ENCODE assay signal across 8 cellular contexts in the genomic region with DNA sequence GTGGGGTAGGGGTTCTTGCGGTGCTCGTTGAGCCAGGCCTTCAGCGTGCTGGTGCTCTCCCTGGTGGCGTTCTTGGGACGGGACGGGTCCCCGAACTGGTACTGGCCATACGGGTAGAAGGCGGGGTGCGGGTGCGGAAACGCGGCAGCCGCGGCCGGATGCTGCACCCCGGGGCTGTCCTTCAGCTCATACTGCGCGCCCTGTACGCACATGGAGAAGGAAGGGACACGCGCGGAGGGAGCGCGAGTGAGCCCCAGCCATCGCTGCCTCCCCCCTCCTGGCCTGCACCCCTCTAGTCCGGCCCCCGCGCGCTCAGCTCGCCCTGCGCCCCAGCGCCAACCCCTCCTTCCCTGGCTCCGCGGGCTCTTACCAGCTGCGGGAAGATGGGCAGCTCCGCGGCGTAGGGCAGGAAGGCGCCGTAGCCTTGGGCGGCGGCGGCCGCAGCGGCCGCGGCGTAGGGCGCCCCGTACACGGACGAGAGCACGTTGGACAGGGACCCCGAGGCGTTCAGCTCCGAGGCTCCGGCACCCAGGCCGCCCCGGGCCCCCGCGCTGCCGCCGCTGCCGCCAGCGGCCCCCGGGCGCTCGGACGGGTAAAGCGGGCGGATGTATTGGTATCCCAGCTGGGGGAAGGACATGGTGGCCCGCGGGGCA. TPM values are rescaled to one million over a fixed set of nuclear protein-coding genes. Genes with fewer than 3 reads are reported as not detected.
A peak's percentile ranks its signal among the peaks of the same experiment; 100 is the strongest.
DNase-seq lines count a peak whose midpoint lies in the region; ATAC-seq and TF ChIP-seq lines count a peak whose summit lies in the region.

No MANE protein-coding gene starts in this region.

- no peaks in the 10 kb centered on the region for H3K9me3 Mint-ChIP-seq in endodermal cell
- no peaks in the 10 kb centered on the region for H3K9me3 Mint-ChIP-seq in neural crest cell

- H3K36me3 Mint-ChIP-seq in endodermal cell (ENCODE audit: low read depth) (peaks cover 16% of the 10 kb centered on the region), neural crest cell (ENCODE audit: low read depth) (peaks cover 19% of the 10 kb centered on the region)

- ATAC-seq in GM21390 (IDR thresholded peaks at IDR 0.05; ENCODE audit: unreplicated experiment) = no peak

- H3K4me3 Mint-ChIP-seq in endodermal cell = peak overlapping the region; percentile 79
- H3K4me3 Mint-ChIP-seq in neural crest cell = peak overlapping the region; percentile 97

- H3K4me1 ChIP-seq in endodermal cell (ENCODE audit: control insufficient read depth, insufficient read depth, low read length) = no peaks in the 10 kb centered on the region

- H3K36me3 ChIP-seq in endodermal cell (ENCODE audit: control insufficient read depth, insufficient read depth, low read length) = no peaks in the 10 kb centered on the region

- no peak overlapping the region for H3K27ac Mint-ChIP-seq in endodermal cell
- H3K27ac Mint-ChIP-seq in neural crest cell (ENCODE audit: unreplicated experiment) = peak overlapping the region; percentile 97

- no peak overlapping the region for H3K27ac ChIP-seq in endodermal cell (ENCODE audit: low read depth, low read length)

- peak; percentile 36 for DNase-seq in NCI-H774 (lab: John Stamatoyannopoulos, UW)
- DNase-seq in endodermal cell = peak; percentile 73
- DNase-seq in neural crest cell (ENCODE audit: low read depth, low spot score) = peak; percentile 23
- DNase-seq in middle frontal gyrus (ENCODE audit: extremely low spot score, low spot score) = no peak
- no peak for DNase-seq in stimulated activated naive CD4-positive, alpha-beta T cell treated with Interleukin-2 at 50 U/mL for 16 hours (lab: John Stamatoyannopoulos, UW)
- no peak for DNase-seq in nucleus accumbens (lab: John Stamatoyannopoulos, UW)

- peaks cover 30% of the 10 kb centered on the region for H3K4me1 Mint-ChIP-seq in endodermal cell
- peaks cover 54% of the 10 kb centered on the region for H3K4me1 Mint-ChIP-seq in neural crest cell

- H3K9me3 ChIP-seq in endodermal cell (ENCODE audit: control insufficient read depth, low read length) = no peaks in the 10 kb centered on the region

- peaks cover 83% of the 10 kb centered on the region for H3K27me3 ChIP-seq in endodermal cell (ENCODE audit: control insufficient read depth, insufficient read depth, low read length, poor library complexity, severe bottlenecking)

- H3K27me3 Mint-ChIP-seq in endodermal cell (ENCODE audit: insufficient read depth) (peaks cover 83% of the 10 kb centered on the region), neural crest cell (ENCODE audit: low read depth) (peaks cover 88% of the 10 kb centered on the region)

- 0 to 1% methylated on average over 17 to 74 of the region's 74 CpGs for WGBS in endodermal cell (ENCODE audit: insufficient coverage in 1 of 2, insufficient read length in 1 of 2), 2 experiments

- H3K4me3 ChIP-seq in GM08714 (ENCODE audit: low read length) (peak overlapping the region; percentile 0; the same call in 1 of the 2 replicates), endodermal cell (ENCODE audit: low read length) (peak overlapping the region; percentile 74)

- TF ChIP-seq CTCF in endodermal cell (conservative IDR thresholded peaks at IDR 0.05) (peak; percentile 45), neural crest cell (conservative IDR thresholded peaks at IDR 0.05) (peak; percentile 16)

- no peak overlapping the region for H3K9ac ChIP-seq in endodermal cell (ENCODE audit: extremely low read depth, low read length, poor library complexity, severe bottlenecking)

RNA-seq across cellular contexts. Expression of a gene that starts 1.0 kb away (rescaled TPM):
- total RNA-seq in endodermal cell = 10 to 100 TPM; 15.6 to 16.4 TPM
- polyA plus RNA-seq in endodermal cell (2013, experiment 1 of 2) = 34.5 TPM
- 23.6 TPM for polyA plus RNA-seq in endodermal cell (2013, experiment 2 of 2)
- 28.9 and 33.0 TPM in 2 replicates for total RNA-seq in neural crest cell

Comparison
In these comparisons a context has a peak if more than half of its experiments do, and no peak if none do; other contexts are left out.
1. DNase-seq: peak in NCI-H774 (single experiment), endodermal cell (single experiment) and neural crest cell (single experiment); none in middle frontal gyrus (single experiment), stimulated activated naive CD4-positive, alpha-beta T cell treated with Interleukin-2 at 50 U/mL for 16 hours (single experiment) and nucleus accumbens (0 of 56).